In genomic region chr4:663438-664428, GRCh38 we compare ENCODE assay signal across 6 cellular contexts. TPM values are rescaled to one million over a fixed set of nuclear protein-coding genes. Genes with fewer than 3 reads are reported as not detected.
DNase-seq lines count a peak whose midpoint lies in the region; TF ChIP-seq lines count a peak whose summit lies in the region.

No MANE protein-coding gene starts in this region.

- H3K27ac ChIP-seq in PC-9 (no peak overlapping the region), osteoblast (ENCODE audit: low read depth, low read length) (no peak overlapping the region)

- no peak overlapping the region for H2AFZ ChIP-seq in PC-9
- no peak overlapping the region for H2AFZ ChIP-seq in osteoblast (ENCODE audit: low read length)

- peaks cover 37% of the 10 kb centered on the region for H3K27me3 ChIP-seq in PC-9 (ENCODE audit: insufficient read depth, low read depth)
- H3K27me3 ChIP-seq in osteoblast (ENCODE audit: insufficient read depth, low read length) = peaks cover 13% of the 10 kb centered on the region

- H3K4me2 ChIP-seq in PC-9 (no peak overlapping the region), osteoblast (ENCODE audit: insufficient read depth, low read length) (no peak overlapping the region)

- H3K79me2 ChIP-seq in PC-9 (ENCODE audit: low read depth) = no peaks in the 10 kb centered on the region
- no peaks in the 10 kb centered on the region for H3K79me2 ChIP-seq in osteoblast (ENCODE audit: insufficient read depth, low read length)

- TF ChIP-seq CTCF in PC-9 (conservative IDR thresholded peaks at IDR 0.05) (no peak), choroid plexus epithelial cell (conservative IDR thresholded peaks at IDR 0.05; ENCODE audit: low read depth, low read length) (no peak), osteoblast (IDR thresholded peaks at IDR 0.05; ENCODE audit: extremely low read depth, low read depth, low read length) (no peak)

- H3K9me3 ChIP-seq in PC-9 (ENCODE audit: insufficient read depth, low read depth) = no peaks in the 10 kb centered on the region
- no peaks in the 10 kb centered on the region for H3K9me3 ChIP-seq in osteoblast (ENCODE audit: low read depth, low read length)

- no peaks in the 10 kb centered on the region for H3K36me3 ChIP-seq in PC-9 (ENCODE audit: low read depth)
- H3K36me3 ChIP-seq in osteoblast (ENCODE audit: insufficient read depth, low read length) = no peaks in the 10 kb centered on the region

- TSS peak; percentile 75 for BruUV-seq in PC-9 (replicated peaks; lab: Mats Ljungman, UMichigan)

- DNase-seq in DMS 273 (lab: John Stamatoyannopoulos, UW; ENCODE audit: unreplicated experiment) (peak; percentile 80), DMS 273 treated with DMSO at 0.1 percent for 48 hours (lab: John Stamatoyannopoulos, UW) (no peak), PC-9 (peak in 1 of 2 experiments; percentile 55), choroid plexus epithelial cell (ENCODE audit: low read depth) (no peak), osteoblast (ENCODE audit: insufficient read length, low spot score, missing footprints) (peak; percentile 79), A172 (ENCODE audit: low spot score) (no peak)

- H3K9me2 ChIP-seq in PC-9 (ENCODE audit: insufficient read depth) = no peaks in the 10 kb centered on the region

- no peaks in the 10 kb centered on the region for H4K20me1 ChIP-seq in PC-9 (ENCODE audit: insufficient read depth)
- no peaks in the 10 kb centered on the region for H4K20me1 ChIP-seq in osteoblast (ENCODE audit: insufficient read depth, low read length)

- POLR2A ChIA-PET in PC-9 (lab: Charles Lee; ENCODE audit: unreplicated experiment) = interaction anchor here (0.6 kb wide), 1 partner anchor 24 kb away, joined by 4 read pairs; no protein-coding TSS in a partner anchor

- intact Hi-C loops in PC-9 (cut with micrococcal nuclease; ENCODE audit: unreplicated experiment) = no loop called here

- H3K4me3 ChIP-seq in PC-9 (no peak overlapping the region), choroid plexus epithelial cell (ENCODE audit: low read depth, low read length) (peak overlapping the region; percentile 51), osteoblast (ENCODE audit: insufficient read depth, low read length) (no peak overlapping the region)

- H3K4me1 ChIP-seq in PC-9 (replicated peaks; ENCODE audit: insufficient read depth) (no peaks in the 10 kb centered on the region), osteoblast (ENCODE audit: insufficient read depth, low read length) (no peaks in the 10 kb centered on the region)

- H3F3A ChIP-seq in PC-9 (ENCODE audit: insufficient read depth, low read depth) = no peaks in the 10 kb centered on the region

- CTCF ChIA-PET in PC-9 (lab: Charles Lee) = interaction anchor here (0.5 kb wide), 1 partner anchor 107 kb away, joined by 6 read pairs; no protein-coding TSS in a partner anchor

RNA-seq across cellular contexts. Expression of gene ATP5ME, which starts 10.3 kb away (rescaled TPM):
- 334 and 417 TPM in 2 replicates for total RNA-seq in PC-9 (2021)
- total RNA-seq in osteoblast = 60.8 and 70.4 TPM in 2 replicates
- total RNA-seq in A172 (2014; rRNA removed; shearing (Covaris generic)) = 118 and 201 TPM in 2 replicates

RNA-seq across cellular contexts. Expression of gene MYL5, which starts 10.6 kb away (rescaled TPM):
- total RNA-seq in PC-9 (2021) (29.8 and 47.6 TPM in 2 replicates), osteoblast (17.7 and 22.8 TPM in 2 replicates)
- 19.0 and 25.0 TPM in 2 replicates for total RNA-seq in A172 (2014; rRNA removed; shearing (Covaris generic))

RNA-seq across cellular contexts. Expression of gene SLC49A3, which starts 25.2 kb away (rescaled TPM):
- total RNA-seq in PC-9 (2021) (8.1 and 10.7 TPM in 2 replicates), osteoblast (11.6 and 13.6 TPM in 2 replicates)
- 0.26 and 0.81 TPM in 2 replicates for total RNA-seq in A172 (2014; rRNA removed; shearing (Covaris generic))

RNA-seq across cellular contexts. Expression of gene PDE6B, which starts 38.4 kb away (rescaled TPM):
- total RNA-seq in PC-9 (2021) (5.9 and 8.2 TPM in 2 replicates), osteoblast (not detected in 2 replicates)
- total RNA-seq in A172 (2014; rRNA removed; shearing (Covaris generic)) = not detected in 2 replicates

RNA-seq across cellular contexts. Expression of gene PCGF3, which starts 41.9 kb away (rescaled TPM):
- total RNA-seq in PC-9 (2021) (60.5 and 60.8 TPM in 2 replicates), osteoblast (32.7 and 43.1 TPM in 2 replicates)
- 38.4 and 56.3 TPM in 2 replicates for total RNA-seq in A172 (2014; rRNA removed; shearing (Covaris generic))

Comparison
In these comparisons a context has a peak if more than half of its experiments do, and no peak if none do; other contexts are left out.
1. DNase-seq: peak in DMS 273 (single experiment) and osteoblast (single experiment); none in DMS 273 treated with DMSO at 0.1 percent for 48 hours (single experiment), choroid plexus epithelial cell (single experiment) and A172 (single experiment).